In the genomic region with DNA sequence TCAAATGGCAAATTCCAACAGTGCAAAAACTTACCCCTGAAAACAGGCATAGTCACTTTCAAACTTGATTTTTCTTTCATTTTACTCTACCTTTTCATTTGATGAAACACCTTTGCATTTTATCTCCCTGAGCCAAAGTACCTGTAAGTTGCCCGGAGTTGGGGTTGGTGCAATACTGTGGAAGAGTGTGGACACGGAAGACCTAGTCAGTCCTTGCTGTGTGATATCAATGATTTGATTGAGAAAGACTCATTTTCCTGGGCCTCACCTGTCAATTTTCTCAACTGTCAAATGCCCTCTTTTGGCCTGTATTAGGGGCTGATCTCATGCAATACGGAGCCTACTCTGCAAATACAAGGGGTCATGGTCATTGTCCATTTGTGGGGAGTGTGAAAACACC, we compare ENCODE assay signal across 17 cellular contexts. TPM values are rescaled to one million over a fixed set of nuclear protein-coding genes. Genes with fewer than 3 reads are reported as not detected.
DNase-seq lines count a peak whose midpoint lies in the region; ATAC-seq and TF ChIP-seq lines count a peak whose summit lies in the region.
"Had no signal": no experiment of that assay in that cellular context is flagged by ENCODE, and none has a peak within 500 bp of the region (broad histone marks: within the 10 kb centered on the region; RNA-seq: fewer than 3 reads in every experiment).

No MANE protein-coding gene starts in this region.

- H3K4me1 Mint-ChIP-seq in activated T-cell treated with anti-CD3 and anti-CD28 coated beads, Interleukin-2, amount 50 U/mL, for 4 hours (ENCODE audit: low read depth), result peaks cover 72% of the 10 kb centered on the region
- H3K4me1 Mint-ChIP-seq in activated naive CD8-positive, alpha-beta T cell (ENCODE audit: low read depth), result peaks cover 75% of the 10 kb centered on the region
- peaks cover 27% of the 10 kb centered on the region for H3K4me1 Mint-ChIP-seq in nephron

- no peaks in the 10 kb centered on the region for H3K27me3 Mint-ChIP-seq in activated T-cell treated with anti-CD3 and anti-CD28 coated beads, Interleukin-2, amount 50 U/mL, for 4 hours (ENCODE audit: low read depth)
- no peaks in the 10 kb centered on the region for H3K27me3 Mint-ChIP-seq in activated naive CD8-positive, alpha-beta T cell
- no peaks in the 10 kb centered on the region for H3K27me3 Mint-ChIP-seq in nephron (ENCODE audit: low read depth)
- H3K27me3 Mint-ChIP-seq: memory B cell had no signal

- no peaks in the 10 kb centered on the region for H3K36me3 ChIP-seq in DOHH2 (ENCODE audit: control insufficient read depth, low read length)
- H3K36me3 ChIP-seq: esophagus squamous epithelium, neutrophil, right atrium auricular region, suprapubic skin had no signal

- H3K4me1 ChIP-seq in DOHH2 (ENCODE audit: control insufficient read depth, low read length), result peaks cover 65% of the 10 kb centered on the region
- H3K4me1 ChIP-seq: suprapubic skin had no signal

- peaks cover 22% of the 10 kb centered on the region for H3F3A ChIP-seq in DOHH2 (ENCODE audit: control insufficient read depth, insufficient read depth)

- H3K4me3 ChIP-seq in DOHH2 (ENCODE audit: low read length), result peak overlapping the region; percentile 59
- H3K4me3 ChIP-seq: esophagus squamous epithelium, right atrium auricular region, suprapubic skin had no signal

- TF ChIP-seq CTCF in DOHH2 (IDR thresholded peaks at IDR 0.05; ENCODE audit: low read depth, low read length, poor library complexity, severe bottlenecking) (no peak), nephron (IDR thresholded peaks at IDR 0.05; ENCODE audit: unreplicated experiment in 3 of 3) (no peak)

- DNase-seq in activated T-cell treated with anti-CD3 and anti-CD28 coated beads, Interleukin-2, amount 50 U/mL, for 4 hours, result no peak
- no peak for DNase-seq in activated T-cell treated with anti-CD3 and anti-CD28 coated beads, Interleukin-2, amount 50 U/mL, for 1 hour
- no peak for DNase-seq in NCI-H2171 treated with DMSO at 0.1 percent for 48 hours (lab: John Stamatoyannopoulos, UW)
- DNase-seq in NCI-H1417 (lab: John Stamatoyannopoulos, UW), result no peak
- no peak for DNase-seq in NOMO-1 treated with DMSO at 0.1 percent for 48 hours (lab: John Stamatoyannopoulos, UW; ENCODE audit: unreplicated experiment)
- DNase-seq: esophagus squamous epithelium; head of caudate nucleus; NCI-H1092; NCI-H2107; stimulated activated CD4-positive, alpha-beta T cell treated with anti-CD3 and anti-CD28 coated beads, Interleukin-1b, Interleukin-23, amount 100 ng/mL, for 48 hours had no signal

- peak overlapping the region; percentile 96 for H3K27ac Mint-ChIP-seq in activated naive CD8-positive, alpha-beta T cell
- H3K27ac Mint-ChIP-seq in nephron, result peak overlapping the region; percentile 31 to 53 (median 38)
- H3K27ac Mint-ChIP-seq: memory B cell had no signal

- H4K20me1 ChIP-seq in DOHH2 (ENCODE audit: control insufficient read depth, insufficient read depth, low read depth, low read length), result no peaks in the 10 kb centered on the region

- H3K9me3 Mint-ChIP-seq in activated T-cell treated with anti-CD3 and anti-CD28 coated beads, Interleukin-2, amount 50 U/mL, for 4 hours, result peaks cover 5% of the 10 kb centered on the region
- H3K9me3 Mint-ChIP-seq in activated naive CD8-positive, alpha-beta T cell (ENCODE audit: low read depth), result no peaks in the 10 kb centered on the region
- peaks cover 3% of the 10 kb centered on the region for H3K9me3 Mint-ChIP-seq in nephron
- H3K9me3 Mint-ChIP-seq: memory B cell had no signal

- H3K9me2 ChIP-seq in DOHH2 (replicated peaks; ENCODE audit: control insufficient read depth, low read length), result no peaks in the 10 kb centered on the region

- H3K9me3 ChIP-seq in DOHH2 (ENCODE audit: control insufficient read depth, insufficient read depth, low read length), result no peaks in the 10 kb centered on the region
- H3K9me3 ChIP-seq: esophagus squamous epithelium, neutrophil, right atrium auricular region, suprapubic skin had no signal

- ATAC-seq in activated T-cell treated with anti-CD3 and anti-CD28 coated beads, Interleukin-2, amount 50 U/mL, for 4 hours, result no peak

- H3K27me3 ChIP-seq in DOHH2 (ENCODE audit: control insufficient read depth, low read length), result no peaks in the 10 kb centered on the region
- H3K27me3 ChIP-seq: esophagus squamous epithelium, neutrophil, right atrium auricular region, suprapubic skin had no signal

- H3K79me2 ChIP-seq in DOHH2 (ENCODE audit: control insufficient read depth, low read length), result peaks cover 38% of the 10 kb centered on the region

- peak overlapping the region; percentile 81 for H3K4me2 ChIP-seq in DOHH2 (ENCODE audit: low read length)

- peak overlapping the region; percentile 84 for H3K27ac ChIP-seq in DOHH2 (ENCODE audit: low read depth, low read length)
- H3K27ac ChIP-seq: esophagus squamous epithelium, neutrophil, suprapubic skin had no signal

- peak overlapping the region; percentile 63 for H3K4me3 Mint-ChIP-seq in activated T-cell treated with anti-CD3 and anti-CD28 coated beads, Interleukin-2, amount 50 U/mL, for 4 hours
- peak overlapping the region; percentile 71 for H3K4me3 Mint-ChIP-seq in activated naive CD8-positive, alpha-beta T cell
- H3K4me3 Mint-ChIP-seq in nephron, result no peak overlapping the region
- H3K4me3 Mint-ChIP-seq: memory B cell had no signal

- H3K36me3 Mint-ChIP-seq in activated T-cell treated with anti-CD3 and anti-CD28 coated beads, Interleukin-2, amount 50 U/mL, for 4 hours (ENCODE audit: insufficient read depth), result peaks cover 11% of the 10 kb centered on the region
- H3K36me3 Mint-ChIP-seq in activated naive CD8-positive, alpha-beta T cell, result peaks cover 4% of the 10 kb centered on the region
- peaks cover 16% of the 10 kb centered on the region for H3K36me3 Mint-ChIP-seq in nephron (ENCODE audit: low read depth)
- H3K36me3 Mint-ChIP-seq: memory B cell had no signal

RNA-seq across cellular contexts. Expression of gene PITPNC1, which starts 22.6 kb away (rescaled TPM):
- total RNA-seq in activated T-cell treated with anti-CD3 and anti-CD28 coated beads, Interleukin-2, amount 50 U/mL, for 4 hours, result 10 to 100 TPM; 14.3 to 28.0 (median 19.7) TPM

RNA-seq across cellular contexts. Expression of gene PSMD12, which starts 33.3 kb away (rescaled TPM):
- total RNA-seq in activated T-cell treated with anti-CD3 and anti-CD28 coated beads, Interleukin-2, amount 50 U/mL, for 4 hours, result 100 to 1,000 TPM; 127 to 142 (median 139) TPM

Comparison
In these comparisons a context has a peak if more than half of its experiments do, and no peak if none do; other contexts are left out.
1. H3K4me3 Mint-ChIP-seq: peak in activated T-cell treated with anti-CD3 and anti-CD28 coated beads, Interleukin-2, amount 50 U/mL, for 4 hours (single experiment) and activated naive CD8-positive, alpha-beta T cell (single experiment); none in nephron (0 of 3).